ENCODE assay signal across 8 cellular contexts in the genomic region with DNA sequence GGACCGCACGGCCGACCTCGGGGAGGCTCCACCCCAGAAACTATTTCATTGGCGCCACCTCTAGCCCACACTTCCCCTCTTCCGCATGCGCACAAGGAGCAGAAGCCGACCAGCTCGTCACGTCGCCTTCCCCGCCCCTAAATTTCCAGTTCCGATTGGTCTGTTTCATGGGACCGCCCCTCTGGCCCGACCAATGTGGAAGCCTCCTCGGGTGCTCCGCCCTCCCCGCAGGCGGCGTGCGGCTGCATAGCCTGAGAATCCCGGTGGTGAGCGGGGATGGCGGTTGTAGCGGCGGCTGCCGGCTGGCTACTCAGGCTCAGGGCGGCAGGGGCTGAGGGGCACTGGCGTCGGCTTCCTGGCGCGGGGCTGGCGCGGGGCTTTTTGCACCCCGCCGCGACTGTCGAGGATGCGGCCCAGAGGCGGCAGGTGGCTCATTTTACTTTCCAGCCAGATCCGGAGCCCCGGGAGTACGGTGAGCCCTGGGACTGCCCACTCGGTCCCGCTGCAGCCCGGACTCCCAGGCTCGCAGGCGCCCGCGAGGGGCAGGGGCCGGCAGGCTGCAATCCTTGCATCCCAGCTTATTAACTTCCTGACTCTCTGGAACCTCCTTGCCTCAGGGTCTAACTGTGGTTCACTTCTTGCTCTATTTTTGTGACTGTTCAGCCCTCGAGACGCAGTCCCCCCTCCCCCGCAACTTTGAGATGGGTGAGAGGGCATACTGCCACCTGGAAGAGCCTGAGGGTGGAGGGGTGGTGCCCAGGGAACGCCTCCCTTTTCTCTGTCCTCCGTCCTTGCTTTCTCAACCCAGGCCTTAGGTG. TPM values are rescaled to one million over a fixed set of nuclear protein-coding genes. Genes with fewer than 3 reads are reported as not detected.
DNase-seq lines count a peak whose midpoint lies in the region; ATAC-seq and TF ChIP-seq lines count a peak whose summit lies in the region.

A gene (plus strand): TSS at position 254 of the 818 bp plus-strand sequence. CDS start 23 bp downstream, at position 277.

- H3K79me2 ChIP-seq in PC-3 (ENCODE audit: low read length), result peaks cover 16% of the 10 kb centered on the region

- H3F3A ChIP-seq in PC-3 (ENCODE audit: low read length, unreplicated experiment), result no peaks in the 10 kb centered on the region

- H3K4me1 ChIP-seq in PC-3 (ENCODE audit: insufficient read depth, low read length) (peaks cover 7% of the 10 kb centered on the region; the same call in 1 of the 2 replicates), mucosa of descending colon (ENCODE audit: low read depth) (peaks cover 8% of the 10 kb centered on the region)

- H3K9ac ChIP-seq in PC-3 (ENCODE audit: low read length), result peak within 1 kb of the TSS; percentile 70

- peak within 1 kb of the TSS; percentile 84 for H3K4me2 ChIP-seq in PC-3 (ENCODE audit: low read length)

- no TSS peak for BruUV-seq in PC-3 (replicated peaks; lab: Mats Ljungman, UMichigan)

- intact Hi-C loops in PC-3 (cut with micrococcal nuclease) (loop anchor here (5.0 kb wide), 1 partner anchor 159 kb away; a partner anchor contains a TSS), mucosa of descending colon (cut with DNase I, micrococcal nuclease) (no loop called here)

- TF ChIP-seq CTCF in PC-3 (conservative IDR thresholded peaks at IDR 0.05; ENCODE audit: low read depth, low read length), result no peak
- no peak for TF ChIP-seq CTCF in mucosa of descending colon (IDR thresholded peaks at IDR 0.05)

- H3K36me3 ChIP-seq in PC-3 (ENCODE audit: low read depth, low read length) (no peaks in the 10 kb centered on the region), mucosa of descending colon (ENCODE audit: low read depth) (no peaks in the 10 kb centered on the region)

- H2AFZ ChIP-seq in PC-3 (ENCODE audit: low read length), result peak within 1 kb of the TSS; percentile 93

- H3K27ac ChIP-seq in PC-3 (ENCODE audit: low read length) (peak within 1 kb of the TSS; percentile 56), epithelial cell of prostate (peak within 1 kb of the TSS; percentile 50)

- no peaks in the 10 kb centered on the region for H3K9me2 ChIP-seq in PC-3 (replicated peaks; ENCODE audit: low read length)

- no peak for TF ChIP-seq RAD21 in Ishikawa (IDR thresholded peaks at IDR 0.05; ENCODE audit: low read depth)

- no peaks in the 10 kb centered on the region for H3K9me3 ChIP-seq in PC-3 (ENCODE audit: low read length)
- no peaks in the 10 kb centered on the region for H3K9me3 ChIP-seq in mucosa of descending colon

- TF ChIP-seq EP300 in Ishikawa (IDR thresholded peaks at IDR 0.05; ENCODE audit: borderline replicate concordance), result 0 out of 2 replicates have a peak, but pooled peaks have one; percentile 26

- H3K4me3 ChIP-seq in PC-3 (ENCODE audit: low read length), result peak within 1 kb of the TSS; percentile 84
- H3K4me3 ChIP-seq in mucosa of descending colon, result peak within 1 kb of the TSS; percentile 69

- no peaks in the 10 kb centered on the region for H3K27me3 ChIP-seq in PC-3 (ENCODE audit: low read length)

- ATAC-seq in GM21576 (IDR thresholded peaks at IDR 0.05; ENCODE audit: unreplicated experiment) (peak; percentile 99), PC-3 (peak; percentile 97), mucosa of descending colon (peak; percentile 99)

- peak; percentile 93 for DNase-seq in DMS114 treated with DMSO at 0.1 percent for 48 hours (lab: John Stamatoyannopoulos, UW; ENCODE audit: unreplicated experiment)
- DNase-seq in PC-3, result peak; percentile 96
- peak; percentile 95 for DNase-seq in activated T-cell treated with anti-CD3 and anti-CD28 coated beads for 48 hours (ENCODE audit: low read depth)
- peak; percentile 88 for DNase-seq in epithelial cell of prostate (ENCODE audit: low read depth, low spot score)
- DNase-seq in mucosa of descending colon, result peak; percentile 98 to 99 (median 98)
- DNase-seq in stimulated activated CD8-positive, alpha-beta memory T cell treated with anti-CD3 and anti-CD28 coated beads, Interleukin-4, amount 100 ng/mL, for 24 hours (ENCODE audit: low read depth), result peak; percentile 95

- CTCF ChIA-PET in PC-3 (lab: Charles Lee), result interaction anchor here (0.9 kb wide), 2 partner anchors 108 to 160 kb away, joined by 3 to 4 read pairs; a partner anchor contains a TSS

- POLR2A ChIA-PET in PC-3 (lab: Charles Lee; ENCODE audit: unreplicated experiment), result interaction anchor here (0.5 to 1.0 kb wide), 3 partner anchors 17 to 107 kb away, joined by 3 read pairs; no protein-coding TSS in a partner anchor

- no peaks in the 10 kb centered on the region for H4K20me1 ChIP-seq in PC-3 (ENCODE audit: low read length)

TF ChIP-seq in Ishikawa, 13 proteins besides CTCF, POLR2A, EP300 and RAD21:
- TF ChIP-seq, protein P1, sequence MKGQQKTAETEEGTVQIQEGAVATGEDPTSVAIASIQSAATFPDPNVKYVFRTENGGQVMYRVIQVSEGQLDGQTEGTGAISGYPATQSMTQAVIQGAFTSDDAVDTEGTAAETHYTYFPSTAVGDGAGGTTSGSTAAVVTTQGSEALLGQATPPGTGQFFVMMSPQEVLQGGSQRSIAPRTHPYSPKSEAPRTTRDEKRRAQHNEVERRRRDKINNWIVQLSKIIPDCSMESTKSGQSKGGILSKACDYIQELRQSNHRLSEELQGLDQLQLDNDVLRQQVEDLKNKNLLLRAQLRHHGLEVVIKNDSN (IDR thresholded peaks at IDR 0.05), result no peak
- TF ChIP-seq, protein P2, sequence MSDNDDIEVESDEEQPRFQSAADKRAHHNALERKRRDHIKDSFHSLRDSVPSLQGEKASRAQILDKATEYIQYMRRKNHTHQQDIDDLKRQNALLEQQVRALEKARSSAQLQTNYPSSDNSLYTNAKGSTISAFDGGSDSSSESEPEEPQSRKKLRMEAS (IDR thresholded peaks at IDR 0.05), result peak; percentile 81
- TF ChIP-seq TCF12 (IDR thresholded peaks at IDR 0.05; ENCODE audit: low read depth) (no peak), TAF1 (IDR thresholded peaks at IDR 0.05; ENCODE audit: low read depth) (peak; percentile 98), CREB1 (IDR thresholded peaks at IDR 0.05; ENCODE audit: low read depth) (peak; percentile 21; the same call in 1 of the 2 replicates), NFIC (IDR thresholded peaks at IDR 0.05) (no peak), TEAD4 (IDR thresholded peaks at IDR 0.05) (peak; percentile 33; the same call in 1 of the 2 replicates), EGR1 (IDR thresholded peaks at IDR 0.05) (0 out of 2 replicates have a peak, but pooled peaks have one; percentile 31), YY1 (IDR thresholded peaks at IDR 0.05; ENCODE audit: low read depth) (peak; percentile 88), FOXM1 (IDR thresholded peaks at IDR 0.05; ENCODE audit: borderline replicate concordance, low read depth) (no peak), ZBTB7A (IDR thresholded peaks at IDR 0.05; ENCODE audit: low read depth) (no peak), CEBPB (IDR thresholded peaks at IDR 0.05) (no peak)
- TF ChIP-seq, protein P3, sequence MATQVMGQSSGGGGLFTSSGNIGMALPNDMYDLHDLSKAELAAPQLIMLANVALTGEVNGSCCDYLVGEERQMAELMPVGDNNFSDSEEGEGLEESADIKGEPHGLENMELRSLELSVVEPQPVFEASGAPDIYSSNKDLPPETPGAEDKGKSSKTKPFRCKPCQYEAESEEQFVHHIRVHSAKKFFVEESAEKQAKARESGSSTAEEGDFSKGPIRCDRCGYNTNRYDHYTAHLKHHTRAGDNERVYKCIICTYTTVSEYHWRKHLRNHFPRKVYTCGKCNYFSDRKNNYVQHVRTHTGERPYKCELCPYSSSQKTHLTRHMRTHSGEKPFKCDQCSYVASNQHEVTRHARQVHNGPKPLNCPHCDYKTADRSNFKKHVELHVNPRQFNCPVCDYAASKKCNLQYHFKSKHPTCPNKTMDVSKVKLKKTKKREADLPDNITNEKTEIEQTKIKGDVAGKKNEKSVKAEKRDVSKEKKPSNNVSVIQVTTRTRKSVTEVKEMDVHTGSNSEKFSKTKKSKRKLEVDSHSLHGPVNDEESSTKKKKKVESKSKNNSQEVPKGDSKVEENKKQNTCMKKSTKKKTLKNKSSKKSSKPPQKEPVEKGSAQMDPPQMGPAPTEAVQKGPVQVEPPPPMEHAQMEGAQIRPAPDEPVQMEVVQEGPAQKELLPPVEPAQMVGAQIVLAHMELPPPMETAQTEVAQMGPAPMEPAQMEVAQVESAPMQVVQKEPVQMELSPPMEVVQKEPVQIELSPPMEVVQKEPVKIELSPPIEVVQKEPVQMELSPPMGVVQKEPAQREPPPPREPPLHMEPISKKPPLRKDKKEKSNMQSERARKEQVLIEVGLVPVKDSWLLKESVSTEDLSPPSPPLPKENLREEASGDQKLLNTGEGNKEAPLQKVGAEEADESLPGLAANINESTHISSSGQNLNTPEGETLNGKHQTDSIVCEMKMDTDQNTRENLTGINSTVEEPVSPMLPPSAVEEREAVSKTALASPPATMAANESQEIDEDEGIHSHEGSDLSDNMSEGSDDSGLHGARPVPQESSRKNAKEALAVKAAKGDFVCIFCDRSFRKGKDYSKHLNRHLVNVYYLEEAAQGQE (IDR thresholded peaks at IDR 0.05; ENCODE audit: low read depth), result no peak

RNA-seq across cellular contexts. Expression of the gene that starts here (rescaled TPM):
- total RNA-seq in PC-3 (2014; rRNA removed) (9.9 and 12.7 TPM in 2 replicates), mucosa of descending colon (10 to 100 TPM; 25.8 to 49.7 (median 45.1) TPM)

Comparison
In these comparisons a context has a peak if more than half of its experiments do, and no peak if none do; other contexts are left out.
1. Peak in every context shown above with its lines: DNase-seq, ATAC-seq, H3K4me3 ChIP-seq and H3K27ac ChIP-seq.